ENCODE assay signal across 1 cellular context in the genomic region with DNA sequence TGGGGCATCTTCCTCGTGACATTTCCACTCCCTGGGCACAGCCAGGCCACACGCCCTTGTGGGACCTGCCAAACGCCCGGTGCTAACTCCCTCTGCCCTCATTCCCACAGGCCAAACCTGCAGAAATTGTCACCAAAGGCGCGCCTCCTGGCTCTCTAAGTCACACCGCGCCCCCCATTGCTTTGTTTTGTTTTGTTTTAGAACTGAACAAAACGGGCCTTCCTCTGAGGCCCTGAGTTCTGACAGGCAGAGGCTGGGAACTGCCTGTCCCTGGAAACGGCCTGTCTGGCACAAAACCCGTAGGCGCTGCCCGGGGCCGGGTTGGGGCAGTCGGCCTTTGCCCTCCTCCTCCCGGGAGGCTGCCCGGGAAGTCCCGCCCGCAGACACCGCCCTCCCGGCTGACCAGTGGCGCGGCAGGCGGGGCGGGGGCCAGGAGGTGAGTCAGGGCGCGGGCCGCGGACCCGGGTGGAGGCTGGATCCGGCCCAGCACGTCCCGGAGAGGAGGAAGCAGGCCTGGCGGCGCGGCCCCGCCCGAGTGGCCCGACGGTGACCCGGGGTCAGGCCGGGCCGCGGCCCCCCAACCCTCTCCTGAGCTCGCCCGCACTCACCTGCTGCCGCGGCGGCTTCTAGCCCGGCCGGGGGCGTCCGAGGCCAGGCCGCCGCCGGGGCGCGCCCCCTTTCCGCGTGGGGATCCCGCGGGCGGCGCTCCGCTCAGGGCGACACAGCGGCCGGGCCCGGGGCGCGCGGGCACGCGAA.
TF ChIP-seq lines count a peak whose summit lies in the region.

No MANE protein-coding gene starts in this region.

TF ChIP-seq in HepG2, 621 proteins besides CTCF, POLR2A, EP300 and RAD21 (continued from another document and continues in another):
- TF ChIP-seq, protein P1, sequence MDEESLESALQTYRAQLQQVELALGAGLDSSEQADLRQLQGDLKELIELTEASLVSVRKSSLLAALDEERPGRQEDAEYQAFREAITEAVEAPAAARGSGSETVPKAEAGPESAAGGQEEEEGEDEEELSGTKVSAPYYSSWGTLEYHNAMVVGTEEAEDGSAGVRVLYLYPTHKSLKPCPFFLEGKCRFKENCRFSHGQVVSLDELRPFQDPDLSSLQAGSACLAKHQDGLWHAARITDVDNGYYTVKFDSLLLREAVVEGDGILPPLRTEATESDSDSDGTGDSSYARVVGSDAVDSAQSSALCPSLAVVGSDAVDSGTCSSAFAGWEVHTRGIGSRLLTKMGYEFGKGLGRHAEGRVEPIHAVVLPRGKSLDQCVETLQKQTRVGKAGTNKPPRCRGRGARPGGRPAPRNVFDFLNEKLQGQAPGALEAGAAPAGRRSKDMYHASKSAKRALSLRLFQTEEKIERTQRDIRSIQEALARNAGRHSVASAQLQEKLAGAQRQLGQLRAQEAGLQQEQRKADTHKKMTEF (CRISPR knock-in tag; IDR thresholded peaks at IDR 0.05): peak; percentile 60; the same call in 1 of the 2 replicates
- TF ChIP-seq ZMYM3 (CRISPR knock-in tag; IDR thresholded peaks at IDR 0.05): no peak; the same call in 1 of the 2 replicates
- TF ChIP-seq, protein P2, sequence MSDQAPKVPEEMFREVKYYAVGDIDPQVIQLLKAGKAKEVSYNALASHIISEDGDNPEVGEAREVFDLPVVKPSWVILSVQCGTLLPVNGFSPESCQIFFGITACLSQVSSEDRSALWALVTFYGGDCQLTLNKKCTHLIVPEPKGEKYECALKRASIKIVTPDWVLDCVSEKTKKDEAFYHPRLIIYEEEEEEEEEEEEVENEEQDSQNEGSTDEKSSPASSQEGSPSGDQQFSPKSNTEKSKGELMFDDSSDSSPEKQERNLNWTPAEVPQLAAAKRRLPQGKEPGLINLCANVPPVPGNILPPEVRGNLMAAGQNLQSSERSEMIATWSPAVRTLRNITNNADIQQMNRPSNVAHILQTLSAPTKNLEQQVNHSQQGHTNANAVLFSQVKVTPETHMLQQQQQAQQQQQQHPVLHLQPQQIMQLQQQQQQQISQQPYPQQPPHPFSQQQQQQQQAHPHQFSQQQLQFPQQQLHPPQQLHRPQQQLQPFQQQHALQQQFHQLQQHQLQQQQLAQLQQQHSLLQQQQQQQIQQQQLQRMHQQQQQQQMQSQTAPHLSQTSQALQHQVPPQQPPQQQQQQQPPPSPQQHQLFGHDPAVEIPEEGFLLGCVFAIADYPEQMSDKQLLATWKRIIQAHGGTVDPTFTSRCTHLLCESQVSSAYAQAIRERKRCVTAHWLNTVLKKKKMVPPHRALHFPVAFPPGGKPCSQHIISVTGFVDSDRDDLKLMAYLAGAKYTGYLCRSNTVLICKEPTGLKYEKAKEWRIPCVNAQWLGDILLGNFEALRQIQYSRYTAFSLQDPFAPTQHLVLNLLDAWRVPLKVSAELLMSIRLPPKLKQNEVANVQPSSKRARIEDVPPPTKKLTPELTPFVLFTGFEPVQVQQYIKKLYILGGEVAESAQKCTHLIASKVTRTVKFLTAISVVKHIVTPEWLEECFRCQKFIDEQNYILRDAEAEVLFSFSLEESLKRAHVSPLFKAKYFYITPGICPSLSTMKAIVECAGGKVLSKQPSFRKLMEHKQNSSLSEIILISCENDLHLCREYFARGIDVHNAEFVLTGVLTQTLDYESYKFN (CRISPR knock-in tag; conservative IDR thresholded peaks at IDR 0.05): peak; percentile 68
- TF ChIP-seq MTA1 (CRISPR knock-in tag; IDR thresholded peaks at IDR 0.05; ENCODE audit: borderline replicate concordance): peak; percentile 87
- TF ChIP-seq ZNF598 (CRISPR knock-in tag; IDR thresholded peaks at IDR 0.05; ENCODE audit: borderline replicate concordance): 0 out of 2 replicates have a peak, but pooled peaks have one; percentile 19
- TF ChIP-seq GTF2F1 (IDR thresholded peaks at IDR 0.05; ENCODE audit: low read length): no peak
- no peak for TF ChIP-seq RORA (CRISPR knock-in tag; IDR thresholded peaks at IDR 0.05)
- TF ChIP-seq, protein P3, sequence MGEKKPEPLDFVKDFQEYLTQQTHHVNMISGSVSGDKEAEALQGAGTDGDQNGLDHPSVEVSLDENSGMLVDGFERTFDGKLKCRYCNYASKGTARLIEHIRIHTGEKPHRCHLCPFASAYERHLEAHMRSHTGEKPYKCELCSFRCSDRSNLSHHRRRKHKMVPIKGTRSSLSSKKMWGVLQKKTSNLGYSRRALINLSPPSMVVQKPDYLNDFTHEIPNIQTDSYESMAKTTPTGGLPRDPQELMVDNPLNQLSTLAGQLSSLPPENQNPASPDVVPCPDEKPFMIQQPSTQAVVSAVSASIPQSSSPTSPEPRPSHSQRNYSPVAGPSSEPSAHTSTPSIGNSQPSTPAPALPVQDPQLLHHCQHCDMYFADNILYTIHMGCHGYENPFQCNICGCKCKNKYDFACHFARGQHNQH (CRISPR knock-in tag; IDR thresholded peaks at IDR 0.05): peak; percentile 66; the same call in 1 of the 2 replicates
- TF ChIP-seq KLF16 (CRISPR knock-in tag; IDR thresholded peaks at IDR 0.05): 0 out of 4 replicates have a peak, but pooled peaks of 1 of the 2 experiments have one; percentile 53
- TF ChIP-seq ZNF782 (CRISPR knock-in tag; IDR thresholded peaks at IDR 0.05; ENCODE audit: borderline replicate concordance): no peak; the same call in 1 of the 2 replicates
- TF ChIP-seq FOXP1 (IDR thresholded peaks at IDR 0.05): no peak
- TF ChIP-seq FOXP1 (CRISPR knock-in tag; IDR thresholded peaks at IDR 0.05): peak; percentile 36; the same call in 1 of the 2 replicates
- TF ChIP-seq, protein P4, sequence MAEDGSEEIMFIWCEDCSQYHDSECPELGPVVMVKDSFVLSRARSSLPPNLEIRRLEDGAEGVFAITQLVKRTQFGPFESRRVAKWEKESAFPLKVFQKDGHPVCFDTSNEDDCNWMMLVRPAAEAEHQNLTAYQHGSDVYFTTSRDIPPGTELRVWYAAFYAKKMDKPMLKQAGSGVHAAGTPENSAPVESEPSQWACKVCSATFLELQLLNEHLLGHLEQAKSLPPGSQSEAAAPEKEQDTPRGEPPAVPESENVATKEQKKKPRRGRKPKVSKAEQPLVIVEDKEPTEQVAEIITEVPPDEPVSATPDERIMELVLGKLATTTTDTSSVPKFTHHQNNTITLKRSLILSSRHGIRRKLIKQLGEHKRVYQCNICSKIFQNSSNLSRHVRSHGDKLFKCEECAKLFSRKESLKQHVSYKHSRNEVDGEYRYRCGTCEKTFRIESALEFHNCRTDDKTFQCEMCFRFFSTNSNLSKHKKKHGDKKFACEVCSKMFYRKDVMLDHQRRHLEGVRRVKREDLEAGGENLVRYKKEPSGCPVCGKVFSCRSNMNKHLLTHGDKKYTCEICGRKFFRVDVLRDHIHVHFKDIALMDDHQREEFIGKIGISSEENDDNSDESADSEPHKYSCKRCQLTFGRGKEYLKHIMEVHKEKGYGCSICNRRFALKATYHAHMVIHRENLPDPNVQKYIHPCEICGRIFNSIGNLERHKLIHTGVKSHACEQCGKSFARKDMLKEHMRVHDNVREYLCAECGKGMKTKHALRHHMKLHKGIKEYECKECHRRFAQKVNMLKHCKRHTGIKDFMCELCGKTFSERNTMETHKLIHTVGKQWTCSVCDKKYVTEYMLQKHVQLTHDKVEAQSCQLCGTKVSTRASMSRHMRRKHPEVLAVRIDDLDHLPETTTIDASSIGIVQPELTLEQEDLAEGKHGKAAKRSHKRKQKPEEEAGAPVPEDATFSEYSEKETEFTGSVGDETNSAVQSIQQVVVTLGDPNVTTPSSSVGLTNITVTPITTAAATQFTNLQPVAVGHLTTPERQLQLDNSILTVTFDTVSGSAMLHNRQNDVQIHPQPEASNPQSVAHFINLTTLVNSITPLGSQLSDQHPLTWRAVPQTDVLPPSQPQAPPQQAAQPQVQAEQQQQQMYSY (CRISPR knock-in tag; IDR thresholded peaks at IDR 0.05): 0 out of 2 replicates have a peak, but pooled peaks have one; percentile 28
- peak; percentile 58; the same call in 1 of the 2 replicates for TF ChIP-seq ZNF589 (CRISPR knock-in tag; conservative IDR thresholded peaks at IDR 0.05)
- TF ChIP-seq ZSCAN20 (CRISPR knock-in tag; IDR thresholded peaks at IDR 0.05; ENCODE audit: borderline replicate concordance): 0 out of 2 replicates have a peak, but pooled peaks have one; percentile 41
- 0 out of 2 replicates have a peak, but pooled peaks have one; percentile 29 for TF ChIP-seq NFYB (CRISPR knock-in tag; IDR thresholded peaks at IDR 0.05)
- peak; percentile 63; the same call in 1 of the 2 replicates for TF ChIP-seq ARNT2 (CRISPR knock-in tag; IDR thresholded peaks at IDR 0.05; ENCODE audit: low read depth)
- TF ChIP-seq SIN3B (IDR thresholded peaks at IDR 0.05; ENCODE audit: low read length): no peak
- TF ChIP-seq, protein P5, sequence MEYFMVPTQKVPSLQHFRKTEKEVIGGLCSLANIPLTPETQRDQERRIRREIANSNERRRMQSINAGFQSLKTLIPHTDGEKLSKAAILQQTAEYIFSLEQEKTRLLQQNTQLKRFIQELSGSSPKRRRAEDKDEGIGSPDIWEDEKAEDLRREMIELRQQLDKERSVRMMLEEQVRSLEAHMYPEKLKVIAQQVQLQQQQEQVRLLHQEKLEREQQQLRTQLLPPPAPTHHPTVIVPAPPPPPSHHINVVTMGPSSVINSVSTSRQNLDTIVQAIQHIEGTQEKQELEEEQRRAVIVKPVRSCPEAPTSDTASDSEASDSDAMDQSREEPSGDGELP (IDR thresholded peaks at IDR 0.05; ENCODE audit: borderline replicate concordance, low read depth): peak; percentile 70; the same call in 1 of the 2 replicates
- TF ChIP-seq ZKSCAN5 (CRISPR knock-in tag; IDR thresholded peaks at IDR 0.05): no peak
- TF ChIP-seq, protein P6, sequence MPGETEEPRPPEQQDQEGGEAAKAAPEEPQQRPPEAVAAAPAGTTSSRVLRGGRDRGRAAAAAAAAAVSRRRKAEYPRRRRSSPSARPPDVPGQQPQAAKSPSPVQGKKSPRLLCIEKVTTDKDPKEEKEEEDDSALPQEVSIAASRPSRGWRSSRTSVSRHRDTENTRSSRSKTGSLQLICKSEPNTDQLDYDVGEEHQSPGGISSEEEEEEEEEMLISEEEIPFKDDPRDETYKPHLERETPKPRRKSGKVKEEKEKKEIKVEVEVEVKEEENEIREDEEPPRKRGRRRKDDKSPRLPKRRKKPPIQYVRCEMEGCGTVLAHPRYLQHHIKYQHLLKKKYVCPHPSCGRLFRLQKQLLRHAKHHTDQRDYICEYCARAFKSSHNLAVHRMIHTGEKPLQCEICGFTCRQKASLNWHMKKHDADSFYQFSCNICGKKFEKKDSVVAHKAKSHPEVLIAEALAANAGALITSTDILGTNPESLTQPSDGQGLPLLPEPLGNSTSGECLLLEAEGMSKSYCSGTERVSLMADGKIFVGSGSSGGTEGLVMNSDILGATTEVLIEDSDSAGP (CRISPR knock-in tag; IDR thresholded peaks at IDR 0.05; ENCODE audit: borderline replicate concordance): peak; percentile 29; the same call in 1 of the 2 replicates
- 0 out of 2 replicates have a peak, but pooled peaks have one; percentile 44 for TF ChIP-seq AHR (CRISPR knock-in tag; IDR thresholded peaks at IDR 0.05)
- peak; percentile 78 for TF ChIP-seq HDAC2 (CRISPR knock-in tag; IDR thresholded peaks at IDR 0.05)
- TF ChIP-seq ZBTB38 (CRISPR knock-in tag; IDR thresholded peaks at IDR 0.05): peak; percentile 62; the same call in 1 of the 2 replicates
- no peak for TF ChIP-seq NFRKB (IDR thresholded peaks at IDR 0.05)
- no peak for TF ChIP-seq FLYWCH1 (CRISPR knock-in tag; IDR thresholded peaks at IDR 0.05)
- 0 out of 2 replicates have a peak, but pooled peaks have one; percentile 49 for TF ChIP-seq NFATC3 (CRISPR knock-in tag; IDR thresholded peaks at IDR 0.05)
- no peak for TF ChIP-seq SP1 (IDR thresholded peaks at IDR 0.05)
- TF ChIP-seq SP1 (CRISPR knock-in tag; IDR thresholded peaks at IDR 0.05): peak; percentile 68
- TF ChIP-seq, protein P7, sequence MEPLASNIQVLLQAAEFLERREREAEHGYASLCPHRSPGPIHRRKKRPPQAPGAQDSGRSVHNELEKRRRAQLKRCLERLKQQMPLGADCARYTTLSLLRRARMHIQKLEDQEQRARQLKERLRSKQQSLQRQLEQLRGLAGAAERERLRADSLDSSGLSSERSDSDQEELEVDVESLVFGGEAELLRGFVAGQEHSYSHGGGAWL (CRISPR knock-in tag; IDR thresholded peaks at IDR 0.05): peak; percentile 63; the same call in 1 of the 2 replicates
- TF ChIP-seq ZNF546 (CRISPR knock-in tag; conservative IDR thresholded peaks at IDR 0.05): peak; percentile 41; the same call in 1 of the 2 replicates
- 0 out of 2 replicates have a peak, but pooled peaks have one; percentile 38 for TF ChIP-seq SNAI1 (CRISPR knock-in tag; IDR thresholded peaks at IDR 0.05; ENCODE audit: borderline replicate concordance)
- TF ChIP-seq WIZ (CRISPR knock-in tag; IDR thresholded peaks at IDR 0.05): peak; percentile 33; the same call in 1 of the 2 replicates
- peak; percentile 91 for TF ChIP-seq SALL1 (CRISPR knock-in tag; IDR thresholded peaks at IDR 0.05)
- peak; percentile 20; the same call in 1 of the 2 replicates for TF ChIP-seq ZNF547 (CRISPR knock-in tag; IDR thresholded peaks at IDR 0.05)
- no peak for TF ChIP-seq KMT2B (CRISPR knock-in tag; IDR thresholded peaks at IDR 0.05)
- TF ChIP-seq, protein P8, sequence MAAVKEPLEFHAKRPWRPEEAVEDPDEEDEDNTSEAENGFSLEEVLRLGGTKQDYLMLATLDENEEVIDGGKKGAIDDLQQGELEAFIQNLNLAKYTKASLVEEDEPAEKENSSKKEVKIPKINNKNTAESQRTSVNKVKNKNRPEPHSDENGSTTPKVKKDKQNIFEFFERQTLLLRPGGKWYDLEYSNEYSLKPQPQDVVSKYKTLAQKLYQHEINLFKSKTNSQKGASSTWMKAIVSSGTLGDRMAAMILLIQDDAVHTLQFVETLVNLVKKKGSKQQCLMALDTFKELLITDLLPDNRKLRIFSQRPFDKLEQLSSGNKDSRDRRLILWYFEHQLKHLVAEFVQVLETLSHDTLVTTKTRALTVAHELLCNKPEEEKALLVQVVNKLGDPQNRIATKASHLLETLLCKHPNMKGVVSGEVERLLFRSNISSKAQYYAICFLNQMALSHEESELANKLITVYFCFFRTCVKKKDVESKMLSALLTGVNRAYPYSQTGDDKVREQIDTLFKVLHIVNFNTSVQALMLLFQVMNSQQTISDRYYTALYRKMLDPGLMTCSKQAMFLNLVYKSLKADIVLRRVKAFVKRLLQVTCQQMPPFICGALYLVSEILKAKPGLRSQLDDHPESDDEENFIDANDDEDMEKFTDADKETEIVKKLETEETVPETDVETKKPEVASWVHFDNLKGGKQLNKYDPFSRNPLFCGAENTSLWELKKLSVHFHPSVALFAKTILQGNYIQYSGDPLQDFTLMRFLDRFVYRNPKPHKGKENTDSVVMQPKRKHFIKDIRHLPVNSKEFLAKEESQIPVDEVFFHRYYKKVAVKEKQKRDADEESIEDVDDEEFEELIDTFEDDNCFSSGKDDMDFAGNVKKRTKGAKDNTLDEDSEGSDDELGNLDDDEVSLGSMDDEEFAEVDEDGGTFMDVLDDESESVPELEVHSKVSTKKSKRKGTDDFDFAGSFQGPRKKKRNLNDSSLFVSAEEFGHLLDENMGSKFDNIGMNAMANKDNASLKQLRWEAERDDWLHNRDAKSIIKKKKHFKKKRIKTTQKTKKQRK (IDR thresholded peaks at IDR 0.05; ENCODE audit: low read length): no peak
- peak; percentile 70; the same call in 1 of the 2 replicates for TF ChIP-seq YEATS4 (CRISPR knock-in tag; IDR thresholded peaks at IDR 0.05; ENCODE audit: borderline replicate concordance)
- peak; percentile 61 for TF ChIP-seq ZNF629 (CRISPR knock-in tag; conservative IDR thresholded peaks at IDR 0.05)
- no peak; the same call in 1 of the 2 replicates for TF ChIP-seq TAF1 (CRISPR knock-in tag; IDR thresholded peaks at IDR 0.05)
- peak; percentile 87; the same call in 1 of the 2 replicates for TF ChIP-seq SPEN (CRISPR knock-in tag; IDR thresholded peaks at IDR 0.05; ENCODE audit: low read depth)
- TF ChIP-seq ZNF891 (CRISPR knock-in tag; IDR thresholded peaks at IDR 0.05): peak; percentile 35; the same call in 1 of the 2 replicates
